In genomic region chr3:51510996-51511395, GRCh38 we compare ENCODE assay signal across 27 cellular contexts.
"Had no signal": no experiment of that assay in that cellular context is flagged by ENCODE, and none has a peak within 500 bp of the region (broad histone marks: within the 10 kb centered on the region; RNA-seq: fewer than 3 reads in every experiment).

No MANE protein-coding gene starts in this region.

- H3K4me1 ChIP-seq: ascending aorta, breast epithelium had no signal

- H3K9me3 Mint-ChIP-seq: activated CD4-positive, alpha-beta memory T cell treated with anti-CD3 and anti-CD28 coated beads, Interleukin-2, amount 10 ng/mL, durations not matched to agents 7 days and 5 days; activated CD4-positive, alpha-beta T cell treated with anti-CD3 and anti-CD28 coated beads, Interleukin-2, amount 10 ng/mL, durations not matched to agents 7 days and 5 days; activated naive CD4-positive, alpha-beta T cell treated with anti-CD3 and anti-CD28 coated beads, Interleukin-2, amount 10 ng/mL, durations not matched to agents 7 days and 5 days; activated naive CD4-positive, alpha-beta T cell treated with anti-CD3 and anti-CD28 coated beads, Interleukin-2, amount 50 U/mL, for 72 hours; activated naive CD8-positive, alpha-beta T cell treated with anti-CD3 and anti-CD28 coated beads, Interleukin-2, amount 10 ng/mL, durations not matched to agents 7 days and 5 days; activated T-cell treated with anti-CD3 and anti-CD28 coated beads, Interleukin-2, amount 50 U/mL, for 24 hours; activated T-helper 1 cell treated with anti-CD3 and anti-CD28 coated beads, Interleukin-12 subunit alpha, Interleukin-12 subunit beta, Interleukin-2, Interleukin-4 antibody, amounts not matched to agents 30 ng/mL and 10 ng/mL and 1 ng/mL, durations not matched to agents 14 hours and 24 hours and 36 hours; brain; dendritic cell treated with granulocyte-macrophage colony-stimulating factor and Interleukin-4, amounts not matched to agents 40 ng/mL and 50 ng/mL, for 4 days; endodermal cell; WTC11 had no signal

- H3K36me3 ChIP-seq: ascending aorta, breast epithelium, cardiac muscle cell had no signal

- H3K9me3 ChIP-seq: ascending aorta, breast epithelium had no signal

- H3K4me3 Mint-ChIP-seq: activated CD4-positive, alpha-beta memory T cell treated with anti-CD3 and anti-CD28 coated beads, Interleukin-2, amount 10 ng/mL, durations not matched to agents 7 days and 5 days; activated CD4-positive, alpha-beta T cell treated with anti-CD3 and anti-CD28 coated beads, Interleukin-2, amount 10 ng/mL, durations not matched to agents 7 days and 5 days; activated naive CD4-positive, alpha-beta T cell treated with anti-CD3 and anti-CD28 coated beads, Interleukin-2, amount 10 ng/mL, durations not matched to agents 7 days and 5 days; activated naive CD8-positive, alpha-beta T cell treated with anti-CD3 and anti-CD28 coated beads, Interleukin-2, amount 10 ng/mL, durations not matched to agents 7 days and 5 days; activated T-cell treated with anti-CD3 and anti-CD28 coated beads, Interleukin-2, amount 50 U/mL, for 24 hours; activated T-helper 1 cell treated with anti-CD3 and anti-CD28 coated beads, Interleukin-12 subunit alpha, Interleukin-12 subunit beta, Interleukin-2, Interleukin-4 antibody, amounts not matched to agents 30 ng/mL and 10 ng/mL and 1 ng/mL, durations not matched to agents 14 hours and 24 hours and 36 hours; brain; dendritic cell treated with granulocyte-macrophage colony-stimulating factor and Interleukin-4, amounts not matched to agents 40 ng/mL and 50 ng/mL, for 4 days; endodermal cell; WTC11 had no signal

- H3K27me3 Mint-ChIP-seq: activated CD4-positive, alpha-beta memory T cell treated with anti-CD3 and anti-CD28 coated beads, Interleukin-2, amount 10 ng/mL, durations not matched to agents 7 days and 5 days; activated CD4-positive, alpha-beta T cell treated with anti-CD3 and anti-CD28 coated beads, Interleukin-2, amount 10 ng/mL, durations not matched to agents 7 days and 5 days; activated naive CD4-positive, alpha-beta T cell treated with anti-CD3 and anti-CD28 coated beads, Interleukin-2, amount 10 ng/mL, durations not matched to agents 7 days and 5 days; activated naive CD8-positive, alpha-beta T cell treated with anti-CD3 and anti-CD28 coated beads, Interleukin-2, amount 10 ng/mL, durations not matched to agents 7 days and 5 days; activated T-cell treated with anti-CD3 and anti-CD28 coated beads, Interleukin-2, amount 50 U/mL, for 24 hours; dendritic cell treated with granulocyte-macrophage colony-stimulating factor and Interleukin-4, amounts not matched to agents 40 ng/mL and 50 ng/mL, for 4 days had no signal

- H3K4me1 Mint-ChIP-seq: brain, WTC11 had no signal

- DNase-seq: activated CD4-positive, alpha-beta memory T cell treated with anti-CD3 and anti-CD28 coated beads, Interleukin-2, amount 10 ng/mL, durations not matched to agents 7 days and 5 days; activated CD4-positive, alpha-beta T cell treated with anti-CD3 and anti-CD28 coated beads for 1 hour; activated CD4-positive, alpha-beta T cell treated with anti-CD3 and anti-CD28 coated beads for 4 hours; activated CD4-positive, alpha-beta T cell treated with anti-CD3 and anti-CD28 coated beads, Interleukin-2, amount 10 ng/mL, durations not matched to agents 7 days and 5 days; activated CD4-positive, alpha-beta T cell treated with anti-CD3 and anti-CD28 coated beads, Interleukin-2, amount 50 U/mL, for 4 hours; activated CD8-positive, alpha-beta memory T cell treated with anti-CD3 and anti-CD28 coated beads, Interleukin-2, amount 50 U/mL, for 48 hours; activated gamma-delta T cell; activated naive CD4-positive, alpha-beta T cell; activated naive CD4-positive, alpha-beta T cell treated with anti-CD3 and anti-CD28 coated beads, Interleukin-2, amount 10 ng/mL, durations not matched to agents 7 days and 5 days; activated naive CD8-positive, alpha-beta T cell treated with anti-CD3 and anti-CD28 coated beads, Interleukin-2, amount 10 ng/mL, durations not matched to agents 7 days and 5 days; activated T-cell treated with anti-CD3 and anti-CD28 coated beads for 4 hours; activated T-cell treated with anti-CD3 and anti-CD28 coated beads, Interleukin-2, amount 50 U/mL, for 24 hours; central memory CD4-positive, alpha-beta T cell; dorsolateral prefrontal cortex; effector memory CD4-positive, alpha-beta T cell; endodermal cell; foreskin fibroblast; T-helper 2 cell had no signal

- H3K27ac Mint-ChIP-seq: activated CD4-positive, alpha-beta memory T cell treated with anti-CD3 and anti-CD28 coated beads, Interleukin-2, amount 10 ng/mL, durations not matched to agents 7 days and 5 days; activated CD4-positive, alpha-beta T cell treated with anti-CD3 and anti-CD28 coated beads, Interleukin-2, amount 10 ng/mL, durations not matched to agents 7 days and 5 days; activated naive CD4-positive, alpha-beta T cell treated with anti-CD3 and anti-CD28 coated beads, Interleukin-2, amount 10 ng/mL, durations not matched to agents 7 days and 5 days; activated naive CD8-positive, alpha-beta T cell treated with anti-CD3 and anti-CD28 coated beads, Interleukin-2, amount 10 ng/mL, durations not matched to agents 7 days and 5 days; activated T-cell treated with anti-CD3 and anti-CD28 coated beads, Interleukin-2, amount 50 U/mL, for 24 hours; activated T-helper 1 cell treated with anti-CD3 and anti-CD28 coated beads, Interleukin-12 subunit alpha, Interleukin-12 subunit beta, Interleukin-2, Interleukin-4 antibody, amounts not matched to agents 30 ng/mL and 10 ng/mL and 1 ng/mL, durations not matched to agents 14 hours and 24 hours and 36 hours; brain; endodermal cell; WTC11 had no signal

- ATAC-seq: activated naive CD4-positive, alpha-beta T cell treated with anti-CD3 and anti-CD28 coated beads, Interleukin-2, amount 50 U/mL, for 72 hours; WTC11 had no signal

- H3K36me3 Mint-ChIP-seq: activated naive CD4-positive, alpha-beta T cell treated with anti-CD3 and anti-CD28 coated beads, Interleukin-2, amount 10 ng/mL, durations not matched to agents 7 days and 5 days; activated naive CD4-positive, alpha-beta T cell treated with anti-CD3 and anti-CD28 coated beads, Interleukin-2, amount 50 U/mL, for 72 hours; activated naive CD8-positive, alpha-beta T cell treated with anti-CD3 and anti-CD28 coated beads, Interleukin-2, amount 10 ng/mL, durations not matched to agents 7 days and 5 days; brain; WTC11 had no signal

- H3K27me3 ChIP-seq: ascending aorta, breast epithelium, cardiac muscle cell, dorsolateral prefrontal cortex had no signal

- H3K4me3 ChIP-seq: ascending aorta, breast epithelium, cardiac muscle cell, coronary artery, dorsolateral prefrontal cortex had no signal
